24 cellular contexts compared by ENCODE assay signal in the genomic region with DNA sequence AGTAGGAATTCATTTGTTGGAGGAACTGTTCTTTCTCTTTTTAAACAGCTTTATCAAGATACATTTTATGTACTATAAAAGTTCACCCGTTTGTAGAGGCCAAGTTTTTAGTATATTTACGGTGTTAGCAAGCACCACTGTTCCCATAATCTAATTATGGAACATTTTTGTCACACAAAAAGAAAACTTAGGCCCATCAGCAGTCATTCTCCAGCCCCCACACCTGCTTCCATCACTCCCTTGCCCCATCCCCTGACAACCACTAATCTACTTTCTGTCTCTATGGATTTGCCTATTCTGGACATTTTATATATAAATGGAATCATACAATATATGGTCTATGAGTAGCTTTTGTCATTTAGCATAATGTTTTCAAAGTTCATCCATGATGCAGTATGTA.
"Had no signal": no experiment of that assay in that cellular context is flagged by ENCODE, and none has a peak within 500 bp of the region (broad histone marks: within the 10 kb centered on the region; RNA-seq: fewer than 3 reads in every experiment).

No MANE protein-coding gene starts in this region.

- H3K36me3 ChIP-seq: colonic mucosa, esophagus squamous epithelium, gastrocnemius medialis, heart right ventricle, left lung, lower lobe of right lung had no signal

- H3K27ac ChIP-seq: colonic mucosa, epithelial cell of prostate, esophagus squamous epithelium, gastrocnemius medialis, heart right ventricle, left lung, lower lobe of right lung had no signal

- H3K4me1 Mint-ChIP-seq: endodermal cell, naive B cell had no signal

- H3K27ac Mint-ChIP-seq: dendritic cell treated with granulocyte-macrophage colony-stimulating factor and Interleukin-4, amounts not matched to agents 40 ng/mL and 50 ng/mL, for 4 days; effector memory CD8-positive, alpha-beta T cell; endodermal cell; naive B cell had no signal

- H3K36me3 Mint-ChIP-seq: naive B cell had no signal

- H3K4me3 Mint-ChIP-seq: dendritic cell treated with granulocyte-macrophage colony-stimulating factor and Interleukin-4, amounts not matched to agents 40 ng/mL and 50 ng/mL, for 4 days; effector memory CD8-positive, alpha-beta T cell; endodermal cell; naive B cell had no signal

- H3K27me3 Mint-ChIP-seq: dendritic cell treated with granulocyte-macrophage colony-stimulating factor and Interleukin-4, amounts not matched to agents 40 ng/mL and 50 ng/mL, for 4 days; naive B cell had no signal

- H3K9me3 ChIP-seq: colonic mucosa, esophagus squamous epithelium, gastrocnemius medialis, lower lobe of right lung had no signal

- H3K4me3 ChIP-seq: colonic mucosa, esophagus squamous epithelium, gastrocnemius medialis, heart right ventricle, left lung, lower lobe of right lung had no signal

- ATAC-seq: effector memory CD8-positive, alpha-beta T cell; esophagus mucosa; gastrocnemius medialis; heart right ventricle; left cardiac atrium; left lung; left ventricle myocardium superior; lower lobe of right lung had no signal

- DNase-seq: colonic mucosa; cortex of kidney; effector CD8-positive, alpha-beta T cell; effector memory CD8-positive, alpha-beta T cell; endodermal cell; erythroblast; esophagus squamous epithelium; foreskin fibroblast; foreskin melanocyte; gastrocnemius medialis; glutamatergic neuron; head of caudate nucleus; heart right ventricle; hippocampal formation; left cardiac atrium; left lung; left ventricle myocardium superior; lower lobe of right lung; mesenchymal stem cell; midbrain; naive B cell had no signal

- H3K9me3 Mint-ChIP-seq: effector memory CD8-positive, alpha-beta T cell; endodermal cell had no signal
